In the genomic region with DNA sequence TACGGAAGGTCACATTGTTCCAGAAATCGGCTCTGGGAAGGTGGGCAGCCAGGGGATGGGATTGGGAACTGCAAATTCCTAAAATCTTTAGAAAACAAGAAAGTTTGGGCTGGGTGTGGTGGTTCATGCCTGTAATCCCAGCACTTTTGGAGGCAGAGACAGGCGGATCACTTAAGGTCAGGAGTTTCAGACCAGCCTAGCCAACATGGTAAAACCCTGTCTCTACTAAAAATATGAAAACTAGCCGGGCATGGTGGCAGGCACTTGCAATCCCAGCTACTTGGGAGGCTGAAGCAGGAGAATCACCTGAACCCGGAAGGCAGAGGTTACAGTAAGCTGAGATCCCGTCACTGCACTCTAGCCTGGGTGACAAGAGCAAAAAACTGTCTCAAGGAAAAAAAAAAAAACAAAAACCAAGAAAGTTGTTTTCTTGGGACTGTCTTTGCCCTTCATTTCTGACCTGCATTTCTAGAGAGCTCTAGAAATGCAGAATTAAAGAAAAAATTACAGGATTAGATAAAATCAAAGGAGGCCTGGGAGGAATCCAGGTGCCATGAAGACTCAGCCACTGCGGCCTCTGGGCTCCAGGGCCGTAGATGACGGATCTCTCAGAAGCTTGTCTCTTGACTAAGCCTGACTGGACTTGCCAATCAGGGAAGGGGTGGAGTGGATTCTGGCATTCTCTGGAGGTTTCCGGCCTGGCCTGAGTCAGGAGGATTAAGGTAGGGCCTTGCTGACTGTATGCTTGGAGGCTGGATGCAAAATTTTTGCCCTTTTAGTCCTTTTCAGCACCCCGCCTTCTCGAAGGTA, we compare ENCODE assay signal across 9 cellular contexts. TPM values are rescaled to one million over a fixed set of nuclear protein-coding genes. Genes with fewer than 3 reads are reported as not detected.
DNase-seq lines count a peak whose midpoint lies in the region; ATAC-seq and TF ChIP-seq lines count a peak whose summit lies in the region.
"Had no signal": no experiment of that assay in that cellular context is flagged by ENCODE, and none has a peak within 500 bp of the region (broad histone marks: within the 10 kb centered on the region; RNA-seq: fewer than 3 reads in every experiment).

No MANE protein-coding gene starts in this region.

- H3K9me3 ChIP-seq in heart left ventricle, result no peaks in the 10 kb centered on the region
- H3K9me3 ChIP-seq in gastrocnemius medialis, result no peaks in the 10 kb centered on the region
- H3K9me3 ChIP-seq in MM.1S (replicated peaks; ENCODE audit: insufficient read depth, low read length), result no peaks in the 10 kb centered on the region
- H3K9me3 ChIP-seq: HAP-1 had no signal

- H3K27ac ChIP-seq in 22Rv1 (peak overlapping the region; percentile 98), heart left ventricle (peak overlapping the region; percentile 90 to 100 (median 99)), gastrocnemius medialis (peak overlapping the region; percentile 93 to 99 (median 94)), MM.1S (ENCODE audit: low read length) (no peak overlapping the region)

- H3K36me3 ChIP-seq in heart left ventricle (no peaks in the 10 kb centered on the region), gastrocnemius medialis (no peaks in the 10 kb centered on the region), MM.1S (replicated peaks; ENCODE audit: insufficient read depth, low read length) (no peaks in the 10 kb centered on the region)
- H3K36me3 ChIP-seq: HAP-1 had no signal

- H3K4me1 Mint-ChIP-seq in activated B cell treated with CpG ODN at 0.5 μM for 24 hours, result peaks cover 76% of the 10 kb centered on the region

- H3K36me3 Mint-ChIP-seq in activated B cell treated with CpG ODN at 0.5 μM for 24 hours (ENCODE audit: low read depth), result peaks cover 3% of the 10 kb centered on the region

- DNase-seq in activated B cell treated with CpG ODN at 0.5 μM for 24 hours (no peak), heart left ventricle (peak in 4 of 5 donors; percentile 78 to 92 (median 83)), gastrocnemius medialis (peak; percentile 80 to 96), D341Med (ENCODE audit: low spot score) (no peak), MM.1S (no peak), DMS114 treated with DMSO at 0.1 percent for 48 hours (lab: John Stamatoyannopoulos, UW; ENCODE audit: unreplicated experiment) (no peak)

- H3K9me3 Mint-ChIP-seq in activated B cell treated with CpG ODN at 0.5 μM for 24 hours, result no peaks in the 10 kb centered on the region

- WGBS in heart left ventricle, 4 donors, result 31 to 41% (median 36%) methylated on average over 12 of the region's 12 CpGs

- H3K4me3 ChIP-seq in heart left ventricle (peak overlapping the region in 7 of 12 donors; percentile 5 to 34 (median 13)), gastrocnemius medialis (peak overlapping the region; percentile 21 to 33 (median 26)), MM.1S (ENCODE audit: low read length) (no peak overlapping the region)
- H3K4me3 ChIP-seq: HAP-1 had no signal

- intact Hi-C loops in activated B cell treated with CpG ODN at 0.5 μM for 24 hours (cut with micrococcal nuclease), result no loop called here
- intact Hi-C loops in heart left ventricle (cut with DNase I), result loop anchor here in 4 of 10 donors (1.0 to 2.0 kb wide), 3 partner anchors 15 to 17 kb away; no protein-coding TSS in a partner anchor
- intact Hi-C loops in gastrocnemius medialis (cut with DNase I; ENCODE audit: low total_unique reads), result no loop called here

- no peaks in the 10 kb centered on the region for H4K20me1 ChIP-seq in MM.1S (ENCODE audit: insufficient read depth, low read length)

- no peaks in the 10 kb centered on the region for H3K27me3 Mint-ChIP-seq in activated B cell treated with CpG ODN at 0.5 μM for 24 hours

- peaks cover 26% of the 10 kb centered on the region for H3K79me2 ChIP-seq in MM.1S (ENCODE audit: low read length)

- ATAC-seq in activated B cell treated with CpG ODN at 0.5 μM for 24 hours (ENCODE audit: low read depth) (no peak), heart left ventricle (peak; percentile 15 to 32 (median 24)), gastrocnemius medialis (peak; percentile 32 to 47)

- TF ChIP-seq POLR2A in GM18951 (IDR thresholded peaks at IDR 0.05; ENCODE audit: extremely low read depth, insufficient read depth, insufficient read length), result peak; percentile 34
- TF ChIP-seq POLR2A in heart left ventricle (IDR thresholded peaks at IDR 0.05), result peak in 1 of 2 donors; percentile 93
- TF ChIP-seq POLR2A in gastrocnemius medialis (IDR thresholded peaks at IDR 0.05), result peak in 1 of 2 donors; percentile 83

- H3K9me2 ChIP-seq in MM.1S (replicated peaks; ENCODE audit: insufficient read depth, low read length), result no peaks in the 10 kb centered on the region

- H2AFZ ChIP-seq in MM.1S (ENCODE audit: low read length), result no peak overlapping the region

- H3K4me2 ChIP-seq in MM.1S (ENCODE audit: low read depth, low read length), result no peak overlapping the region

- H3K9ac ChIP-seq in MM.1S (ENCODE audit: low read length), result no peak overlapping the region

- peaks cover 27% of the 10 kb centered on the region for H3F3A ChIP-seq in MM.1S (ENCODE audit: insufficient read depth, low read length)

- POLR2A ChIA-PET in activated B cell treated with CpG ODN at 0.5 μM for 24 hours (lab: Charles Lee), result interaction anchor here (0.5 to 26.3 kb wide), 11 partner anchors 11 to 1860 kb away, joined by 3 to 3752 read pairs (median 15); a partner anchor contains a TSS

- H3K4me1 ChIP-seq in heart left ventricle, result peaks cover 48 to 91% (median 85%) of the 10 kb centered on the region in 12 donors
- H3K4me1 ChIP-seq in gastrocnemius medialis, result peaks cover 81 to 85% of the 10 kb centered on the region in 2 donors
- H3K4me1 ChIP-seq in MM.1S (ENCODE audit: low read length), result peaks cover 27% of the 10 kb centered on the region

- CTCF ChIA-PET in activated B cell treated with CpG ODN at 0.5 μM for 24 hours (lab: Charles Lee), result interaction anchor here (1.0 to 2.7 kb wide), 5 partner anchors 9 to 77 kb away, joined by 3 to 9 read pairs (median 4); no protein-coding TSS in a partner anchor

- TF ChIP-seq CTCF in 22Rv1 (IDR thresholded peaks at IDR 0.05) (no peak), activated B cell treated with CpG ODN at 0.5 μM for 24 hours (IDR thresholded peaks at IDR 0.05) (no peak), heart left ventricle (IDR thresholded peaks at IDR 0.05) (no peak), gastrocnemius medialis (IDR thresholded peaks at IDR 0.05 in 4 of 5, conservative IDR thresholded peaks at IDR 0.05 in 1 of 5) (no peak), MM.1S (IDR thresholded peaks at IDR 0.05; ENCODE audit: low read length) (no peak)

- H3K27ac Mint-ChIP-seq in activated B cell treated with CpG ODN at 0.5 μM for 24 hours, result peak overlapping the region; percentile 90

- H3K4me3 Mint-ChIP-seq in activated B cell treated with CpG ODN at 0.5 μM for 24 hours, result peak overlapping the region; percentile 73

- in situ Hi-C loops in GM18951 (cut with MboI; ENCODE audit: low sequenced_read_pairs, unreplicated experiment) (no loop called here), gastrocnemius medialis (cut with MboI; ENCODE audit: low sequenced_read_pairs in 4 of 4) (no loop called here)

- H3K27me3 ChIP-seq in heart left ventricle, result no peaks in the 10 kb centered on the region
- H3K27me3 ChIP-seq in gastrocnemius medialis, result no peaks in the 10 kb centered on the region
- H3K27me3 ChIP-seq in MM.1S (replicated peaks; ENCODE audit: insufficient read depth, low read length), result no peaks in the 10 kb centered on the region

RNA-seq across cellular contexts. Expression of a gene that starts 5.3 kb away (rescaled TPM):
- 12,540 and 18,961 TPM in 2 replicates for total RNA-seq in activated B cell treated with CpG ODN at 0.5 μM for 24 hours
- 1,000 to 10,000 TPM; 1,047 to 9,662 (median 6,606) TPM for total RNA-seq in heart left ventricle
- 1,000 to 10,000 TPM; 1,168 to 4,497 TPM for polyA plus RNA-seq in heart left ventricle
- 1,000 to 10,000 TPM in 3 of 4 donors, 100 to 1,000 TPM in 1; 874 to 6,745 (median 1,938) TPM for total RNA-seq in gastrocnemius medialis

RNA-seq across cellular contexts. Expression of a gene that starts 31.3 kb away (rescaled TPM):
- total RNA-seq in activated B cell treated with CpG ODN at 0.5 μM for 24 hours, result 70.0 and 75.7 TPM in 2 replicates
- 100 to 1,000 TPM in 1 of 9 donors, 10 to 100 TPM in 8; 51.6 to 135 (median 62.2) TPM for total RNA-seq in heart left ventricle
- 10 to 100 TPM; 86.6 to 90.2 TPM for polyA plus RNA-seq in heart left ventricle
- 100 to 1,000 TPM; 120 to 162 (median 133) TPM for total RNA-seq in gastrocnemius medialis

Comparison
In these comparisons a context has a peak if more than half of its experiments do, and no peak if none do; other contexts are left out.
1. DNase-seq: peak in heart left ventricle (4 of 5) and gastrocnemius medialis (2 of 2); none in activated B cell treated with CpG ODN at 0.5 μM for 24 hours (single experiment), D341Med (single experiment), MM.1S (single experiment) and DMS114 treated with DMSO at 0.1 percent for 48 hours (single experiment).